ENCODE assay signal across 2 cellular contexts in the genomic region with DNA sequence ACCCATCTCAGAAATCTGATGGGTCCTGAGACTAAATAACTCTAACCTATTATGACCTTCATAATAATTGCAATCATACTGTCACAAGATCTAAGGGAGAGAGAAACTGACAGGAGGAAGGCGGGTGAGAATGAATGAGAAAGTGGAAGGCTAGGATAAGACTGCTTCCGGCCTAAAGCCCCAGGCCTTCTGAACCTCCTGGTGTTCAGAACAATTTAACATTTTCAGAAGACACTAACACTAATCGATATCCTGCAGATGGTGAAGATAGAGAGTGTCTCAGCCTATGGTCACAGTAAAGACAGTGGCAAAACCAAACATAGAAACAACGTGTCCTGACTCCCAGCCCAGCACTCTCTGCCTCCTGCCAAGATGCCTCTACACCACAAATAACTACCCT.
TF ChIP-seq lines count a peak whose summit lies in the region.

No MANE protein-coding gene starts in this region.

TF ChIP-seq in HCT116, 20 proteins besides CTCF, POLR2A, EP300 and RAD21 (continued from another document):
- TF ChIP-seq, protein P1, sequence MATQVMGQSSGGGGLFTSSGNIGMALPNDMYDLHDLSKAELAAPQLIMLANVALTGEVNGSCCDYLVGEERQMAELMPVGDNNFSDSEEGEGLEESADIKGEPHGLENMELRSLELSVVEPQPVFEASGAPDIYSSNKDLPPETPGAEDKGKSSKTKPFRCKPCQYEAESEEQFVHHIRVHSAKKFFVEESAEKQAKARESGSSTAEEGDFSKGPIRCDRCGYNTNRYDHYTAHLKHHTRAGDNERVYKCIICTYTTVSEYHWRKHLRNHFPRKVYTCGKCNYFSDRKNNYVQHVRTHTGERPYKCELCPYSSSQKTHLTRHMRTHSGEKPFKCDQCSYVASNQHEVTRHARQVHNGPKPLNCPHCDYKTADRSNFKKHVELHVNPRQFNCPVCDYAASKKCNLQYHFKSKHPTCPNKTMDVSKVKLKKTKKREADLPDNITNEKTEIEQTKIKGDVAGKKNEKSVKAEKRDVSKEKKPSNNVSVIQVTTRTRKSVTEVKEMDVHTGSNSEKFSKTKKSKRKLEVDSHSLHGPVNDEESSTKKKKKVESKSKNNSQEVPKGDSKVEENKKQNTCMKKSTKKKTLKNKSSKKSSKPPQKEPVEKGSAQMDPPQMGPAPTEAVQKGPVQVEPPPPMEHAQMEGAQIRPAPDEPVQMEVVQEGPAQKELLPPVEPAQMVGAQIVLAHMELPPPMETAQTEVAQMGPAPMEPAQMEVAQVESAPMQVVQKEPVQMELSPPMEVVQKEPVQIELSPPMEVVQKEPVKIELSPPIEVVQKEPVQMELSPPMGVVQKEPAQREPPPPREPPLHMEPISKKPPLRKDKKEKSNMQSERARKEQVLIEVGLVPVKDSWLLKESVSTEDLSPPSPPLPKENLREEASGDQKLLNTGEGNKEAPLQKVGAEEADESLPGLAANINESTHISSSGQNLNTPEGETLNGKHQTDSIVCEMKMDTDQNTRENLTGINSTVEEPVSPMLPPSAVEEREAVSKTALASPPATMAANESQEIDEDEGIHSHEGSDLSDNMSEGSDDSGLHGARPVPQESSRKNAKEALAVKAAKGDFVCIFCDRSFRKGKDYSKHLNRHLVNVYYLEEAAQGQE (IDR thresholded peaks at IDR 0.05; ENCODE audit: low read depth): no peak
- TF ChIP-seq EGR1 (IDR thresholded peaks at IDR 0.05; ENCODE audit: low read depth): no peak
- no peak for TF ChIP-seq CEBPB (IDR thresholded peaks at IDR 0.05; ENCODE audit: low read depth)
- no peak for TF ChIP-seq EZH2phosphoT487 (IDR thresholded peaks at IDR 0.05; ENCODE audit: borderline replicate concordance)
- TF ChIP-seq, protein P2, sequence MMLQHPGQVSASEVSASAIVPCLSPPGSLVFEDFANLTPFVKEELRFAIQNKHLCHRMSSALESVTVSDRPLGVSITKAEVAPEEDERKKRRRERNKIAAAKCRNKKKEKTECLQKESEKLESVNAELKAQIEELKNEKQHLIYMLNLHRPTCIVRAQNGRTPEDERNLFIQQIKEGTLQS (IDR thresholded peaks at IDR 0.05): no peak
- no peak for TF ChIP-seq ELF1 (IDR thresholded peaks at IDR 0.05; ENCODE audit: borderline replicate concordance, low read depth)
- no peak for TF ChIP-seq ZFX (IDR thresholded peaks at IDR 0.05)
- TF ChIP-seq EZH2 (IDR thresholded peaks at IDR 0.05): no peak
- no peak for TF ChIP-seq SRF (IDR thresholded peaks at IDR 0.05; ENCODE audit: low read depth)
- TF ChIP-seq YY1 (IDR thresholded peaks at IDR 0.05; ENCODE audit: extremely low read depth, insufficient replicate concordance, low read depth, low read length): no peak
- no peak for TF ChIP-seq SP1 (IDR thresholded peaks at IDR 0.05; ENCODE audit: low read depth)
- no peak for TF ChIP-seq ZNF274 (IDR thresholded peaks at IDR 0.05; ENCODE audit: low read depth, low read length)

TF ChIP-seq in WTC11, 78 proteins besides CTCF, POLR2A, EP300 and RAD21 (continued from another document):
- TF ChIP-seq, protein P3, sequence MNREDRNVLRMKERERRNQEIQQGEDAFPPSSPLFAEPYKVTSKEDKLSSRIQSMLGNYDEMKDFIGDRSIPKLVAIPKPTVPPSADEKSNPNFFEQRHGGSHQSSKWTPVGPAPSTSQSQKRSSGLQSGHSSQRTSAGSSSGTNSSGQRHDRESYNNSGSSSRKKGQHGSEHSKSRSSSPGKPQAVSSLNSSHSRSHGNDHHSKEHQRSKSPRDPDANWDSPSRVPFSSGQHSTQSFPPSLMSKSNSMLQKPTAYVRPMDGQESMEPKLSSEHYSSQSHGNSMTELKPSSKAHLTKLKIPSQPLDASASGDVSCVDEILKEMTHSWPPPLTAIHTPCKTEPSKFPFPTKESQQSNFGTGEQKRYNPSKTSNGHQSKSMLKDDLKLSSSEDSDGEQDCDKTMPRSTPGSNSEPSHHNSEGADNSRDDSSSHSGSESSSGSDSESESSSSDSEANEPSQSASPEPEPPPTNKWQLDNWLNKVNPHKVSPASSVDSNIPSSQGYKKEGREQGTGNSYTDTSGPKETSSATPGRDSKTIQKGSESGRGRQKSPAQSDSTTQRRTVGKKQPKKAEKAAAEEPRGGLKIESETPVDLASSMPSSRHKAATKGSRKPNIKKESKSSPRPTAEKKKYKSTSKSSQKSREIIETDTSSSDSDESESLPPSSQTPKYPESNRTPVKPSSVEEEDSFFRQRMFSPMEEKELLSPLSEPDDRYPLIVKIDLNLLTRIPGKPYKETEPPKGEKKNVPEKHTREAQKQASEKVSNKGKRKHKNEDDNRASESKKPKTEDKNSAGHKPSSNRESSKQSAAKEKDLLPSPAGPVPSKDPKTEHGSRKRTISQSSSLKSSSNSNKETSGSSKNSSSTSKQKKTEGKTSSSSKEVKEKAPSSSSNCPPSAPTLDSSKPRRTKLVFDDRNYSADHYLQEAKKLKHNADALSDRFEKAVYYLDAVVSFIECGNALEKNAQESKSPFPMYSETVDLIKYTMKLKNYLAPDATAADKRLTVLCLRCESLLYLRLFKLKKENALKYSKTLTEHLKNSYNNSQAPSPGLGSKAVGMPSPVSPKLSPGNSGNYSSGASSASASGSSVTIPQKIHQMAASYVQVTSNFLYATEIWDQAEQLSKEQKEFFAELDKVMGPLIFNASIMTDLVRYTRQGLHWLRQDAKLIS (CRISPR knock-in tag; IDR thresholded peaks at IDR 0.05; ENCODE audit: borderline replicate concordance): no peak
- TF ChIP-seq TEAD4 (CRISPR knock-in tag; IDR thresholded peaks at IDR 0.05): no peak
TF ChIP-seq in WTC11: peak in this region for 0.
